1 cellular context compared by ENCODE assay signal in the genomic region with DNA sequence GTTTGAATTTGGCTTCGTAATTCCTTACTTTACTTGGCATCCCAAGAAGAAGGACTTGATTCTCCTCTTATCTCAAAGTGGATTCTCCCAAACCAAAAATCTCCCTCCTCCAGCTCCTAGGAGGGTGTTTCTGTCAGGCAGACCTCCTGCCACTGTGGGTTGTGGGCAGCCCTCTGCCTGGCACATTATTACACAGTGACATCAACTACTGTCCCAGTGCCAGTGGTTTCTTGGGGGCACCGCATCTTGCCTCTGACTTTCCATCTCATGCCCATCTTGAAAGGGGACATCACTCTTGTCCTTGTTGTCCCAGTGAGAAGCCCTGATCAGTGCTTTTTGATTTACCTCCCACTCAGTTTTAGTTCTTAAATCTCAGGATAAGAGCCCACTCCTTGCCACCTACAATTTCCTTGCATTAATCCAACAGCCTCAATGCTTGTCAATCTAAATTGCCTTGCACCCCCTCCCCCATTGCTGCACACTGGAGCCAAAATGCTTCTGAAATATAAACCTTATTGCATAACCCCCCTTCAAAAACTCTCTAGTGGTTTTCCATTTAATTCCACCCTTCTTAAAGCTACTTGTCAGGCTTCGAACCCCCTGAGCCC.
TF ChIP-seq lines count a peak whose summit lies in the region.

No MANE protein-coding gene starts in this region.

TF ChIP-seq in GM23338, 12 proteins besides CTCF, POLR2A, EP300 and RAD21 (continued from another document):
- TF ChIP-seq, protein P1, sequence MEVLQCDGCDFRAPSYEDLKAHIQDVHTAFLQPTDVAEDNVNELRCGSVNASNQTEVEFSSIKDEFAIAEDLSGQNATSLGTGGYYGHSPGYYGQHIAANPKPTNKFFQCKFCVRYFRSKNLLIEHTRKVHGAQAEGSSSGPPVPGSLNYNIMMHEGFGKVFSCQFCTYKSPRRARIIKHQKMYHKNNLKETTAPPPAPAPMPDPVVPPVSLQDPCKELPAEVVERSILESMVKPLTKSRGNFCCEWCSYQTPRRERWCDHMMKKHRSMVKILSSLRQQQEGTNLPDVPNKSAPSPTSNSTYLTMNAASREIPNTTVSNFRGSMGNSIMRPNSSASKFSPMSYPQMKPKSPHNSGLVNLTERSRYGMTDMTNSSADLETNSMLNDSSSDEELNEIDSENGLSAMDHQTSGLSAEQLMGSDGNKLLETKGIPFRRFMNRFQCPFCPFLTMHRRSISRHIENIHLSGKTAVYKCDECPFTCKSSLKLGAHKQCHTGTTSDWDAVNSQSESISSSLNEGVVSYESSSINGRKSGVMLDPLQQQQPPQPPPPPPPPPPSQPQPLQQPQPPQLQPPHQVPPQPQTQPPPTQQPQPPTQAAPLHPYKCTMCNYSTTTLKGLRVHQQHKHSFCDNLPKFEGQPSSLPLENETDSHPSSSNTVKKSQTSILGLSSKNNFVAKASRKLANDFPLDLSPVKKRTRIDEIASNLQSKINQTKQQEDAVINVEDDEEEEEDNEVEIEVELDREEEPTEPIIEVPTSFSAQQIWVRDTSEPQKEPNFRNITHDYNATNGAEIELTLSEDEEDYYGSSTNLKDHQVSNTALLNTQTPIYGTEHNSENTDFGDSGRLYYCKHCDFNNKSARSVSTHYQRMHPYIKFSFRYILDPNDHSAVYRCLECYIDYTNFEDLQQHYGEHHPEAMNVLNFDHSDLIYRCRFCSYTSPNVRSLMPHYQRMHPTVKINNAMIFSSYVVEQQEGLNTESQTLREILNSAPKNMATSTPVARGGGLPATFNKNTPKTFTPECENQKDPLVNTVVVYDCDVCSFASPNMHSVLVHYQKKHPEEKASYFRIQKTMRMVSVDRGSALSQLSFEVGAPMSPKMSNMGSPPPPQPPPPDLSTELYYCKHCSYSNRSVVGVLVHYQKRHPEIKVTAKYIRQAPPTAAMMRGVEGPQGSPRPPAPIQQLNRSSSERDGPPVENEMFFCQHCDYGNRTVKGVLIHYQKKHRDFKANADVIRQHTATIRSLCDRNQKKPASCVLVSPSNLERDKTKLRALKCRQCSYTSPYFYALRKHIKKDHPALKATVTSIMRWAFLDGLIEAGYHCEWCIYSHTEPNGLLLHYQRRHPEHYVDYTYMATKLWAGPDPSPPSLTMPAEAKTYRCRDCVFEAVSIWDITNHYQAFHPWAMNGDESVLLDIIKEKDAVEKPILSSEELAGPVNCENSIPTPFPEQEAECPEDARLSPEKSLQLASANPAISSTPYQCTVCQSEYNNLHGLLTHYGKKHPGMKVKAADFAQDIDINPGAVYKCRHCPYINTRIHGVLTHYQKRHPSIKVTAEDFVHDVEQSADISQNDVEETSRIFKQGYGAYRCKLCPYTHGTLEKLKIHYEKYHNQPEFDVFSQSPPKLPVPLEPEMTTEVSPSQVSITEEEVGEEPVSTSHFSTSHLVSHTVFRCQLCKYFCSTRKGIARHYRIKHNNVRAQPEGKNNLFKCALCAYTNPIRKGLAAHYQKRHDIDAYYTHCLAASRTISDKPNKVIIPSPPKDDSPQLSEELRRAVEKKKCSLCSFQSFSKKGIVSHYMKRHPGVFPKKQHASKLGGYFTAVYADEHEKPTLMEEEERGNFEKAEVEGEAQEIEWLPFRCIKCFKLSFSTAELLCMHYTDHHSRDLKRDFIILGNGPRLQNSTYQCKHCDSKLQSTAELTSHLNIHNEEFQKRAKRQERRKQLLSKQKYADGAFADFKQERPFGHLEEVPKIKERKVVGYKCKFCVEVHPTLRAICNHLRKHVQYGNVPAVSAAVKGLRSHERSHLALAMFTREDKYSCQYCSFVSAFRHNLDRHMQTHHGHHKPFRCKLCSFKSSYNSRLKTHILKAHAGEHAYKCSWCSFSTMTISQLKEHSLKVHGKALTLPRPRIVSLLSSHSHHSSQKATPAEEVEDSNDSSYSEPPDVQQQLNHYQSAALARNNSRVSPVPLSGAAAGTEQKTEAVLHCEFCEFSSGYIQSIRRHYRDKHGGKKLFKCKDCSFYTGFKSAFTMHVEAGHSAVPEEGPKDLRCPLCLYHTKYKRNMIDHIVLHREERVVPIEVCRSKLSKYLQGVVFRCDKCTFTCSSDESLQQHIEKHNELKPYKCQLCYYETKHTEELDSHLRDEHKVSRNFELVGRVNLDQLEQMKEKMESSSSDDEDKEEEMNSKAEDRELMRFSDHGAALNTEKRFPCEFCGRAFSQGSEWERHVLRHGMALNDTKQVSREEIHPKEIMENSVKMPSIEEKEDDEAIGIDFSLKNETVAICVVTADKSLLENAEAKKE (CRISPR knock-in tag; IDR thresholded peaks at IDR 0.05) = no peak
- TF ChIP-seq, protein P2, sequence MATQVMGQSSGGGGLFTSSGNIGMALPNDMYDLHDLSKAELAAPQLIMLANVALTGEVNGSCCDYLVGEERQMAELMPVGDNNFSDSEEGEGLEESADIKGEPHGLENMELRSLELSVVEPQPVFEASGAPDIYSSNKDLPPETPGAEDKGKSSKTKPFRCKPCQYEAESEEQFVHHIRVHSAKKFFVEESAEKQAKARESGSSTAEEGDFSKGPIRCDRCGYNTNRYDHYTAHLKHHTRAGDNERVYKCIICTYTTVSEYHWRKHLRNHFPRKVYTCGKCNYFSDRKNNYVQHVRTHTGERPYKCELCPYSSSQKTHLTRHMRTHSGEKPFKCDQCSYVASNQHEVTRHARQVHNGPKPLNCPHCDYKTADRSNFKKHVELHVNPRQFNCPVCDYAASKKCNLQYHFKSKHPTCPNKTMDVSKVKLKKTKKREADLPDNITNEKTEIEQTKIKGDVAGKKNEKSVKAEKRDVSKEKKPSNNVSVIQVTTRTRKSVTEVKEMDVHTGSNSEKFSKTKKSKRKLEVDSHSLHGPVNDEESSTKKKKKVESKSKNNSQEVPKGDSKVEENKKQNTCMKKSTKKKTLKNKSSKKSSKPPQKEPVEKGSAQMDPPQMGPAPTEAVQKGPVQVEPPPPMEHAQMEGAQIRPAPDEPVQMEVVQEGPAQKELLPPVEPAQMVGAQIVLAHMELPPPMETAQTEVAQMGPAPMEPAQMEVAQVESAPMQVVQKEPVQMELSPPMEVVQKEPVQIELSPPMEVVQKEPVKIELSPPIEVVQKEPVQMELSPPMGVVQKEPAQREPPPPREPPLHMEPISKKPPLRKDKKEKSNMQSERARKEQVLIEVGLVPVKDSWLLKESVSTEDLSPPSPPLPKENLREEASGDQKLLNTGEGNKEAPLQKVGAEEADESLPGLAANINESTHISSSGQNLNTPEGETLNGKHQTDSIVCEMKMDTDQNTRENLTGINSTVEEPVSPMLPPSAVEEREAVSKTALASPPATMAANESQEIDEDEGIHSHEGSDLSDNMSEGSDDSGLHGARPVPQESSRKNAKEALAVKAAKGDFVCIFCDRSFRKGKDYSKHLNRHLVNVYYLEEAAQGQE (IDR thresholded peaks at IDR 0.05; ENCODE audit: unreplicated experiment) = no peak
- TF ChIP-seq ZNF331 (CRISPR knock-in tag; IDR thresholded peaks at IDR 0.05; ENCODE audit: low read depth) = no peak
- TF ChIP-seq, protein P3, sequence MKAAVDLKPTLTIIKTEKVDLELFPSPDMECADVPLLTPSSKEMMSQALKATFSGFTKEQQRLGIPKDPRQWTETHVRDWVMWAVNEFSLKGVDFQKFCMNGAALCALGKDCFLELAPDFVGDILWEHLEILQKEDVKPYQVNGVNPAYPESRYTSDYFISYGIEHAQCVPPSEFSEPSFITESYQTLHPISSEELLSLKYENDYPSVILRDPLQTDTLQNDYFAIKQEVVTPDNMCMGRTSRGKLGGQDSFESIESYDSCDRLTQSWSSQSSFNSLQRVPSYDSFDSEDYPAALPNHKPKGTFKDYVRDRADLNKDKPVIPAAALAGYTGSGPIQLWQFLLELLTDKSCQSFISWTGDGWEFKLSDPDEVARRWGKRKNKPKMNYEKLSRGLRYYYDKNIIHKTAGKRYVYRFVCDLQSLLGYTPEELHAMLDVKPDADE (IDR thresholded peaks at IDR 0.05) = no peak
TF ChIP-seq in GM23338: peak in this region for 0.
